Comparison of ENCODE assay signal across 8 cellular contexts in the genomic region with DNA sequence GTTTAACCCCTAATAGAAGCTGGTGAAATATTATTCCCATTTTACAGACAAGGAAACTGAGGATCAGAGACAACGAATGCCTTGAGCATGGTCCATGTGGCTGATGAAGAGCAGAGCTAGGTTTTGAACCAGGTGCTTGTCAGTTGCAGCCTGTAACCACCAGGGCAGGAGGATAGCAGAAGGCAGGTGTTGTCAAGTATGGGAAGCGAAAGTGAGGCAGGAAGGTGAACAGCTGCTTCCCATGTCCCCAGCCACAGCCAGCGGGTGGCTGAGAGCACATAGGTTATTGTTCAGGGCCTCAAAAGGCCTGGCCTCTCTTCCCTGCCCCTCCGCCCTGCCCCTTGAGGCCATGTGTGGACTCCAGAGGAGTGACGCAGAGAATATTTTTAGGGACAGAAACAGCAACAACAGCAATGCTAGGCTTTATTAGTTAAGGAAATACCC. TPM values are rescaled to one million over a fixed set of nuclear protein-coding genes. Genes with fewer than 3 reads are reported as not detected.
DNase-seq lines count a peak whose midpoint lies in the region; ATAC-seq and TF ChIP-seq lines count a peak whose summit lies in the region.

No MANE protein-coding gene starts in this region.

- no peaks in the 10 kb centered on the region for H3K9me3 Mint-ChIP-seq in osteocyte (ENCODE audit: unreplicated experiment)

- ATAC-seq in GM18498 (IDR thresholded peaks at IDR 0.05; ENCODE audit: unreplicated experiment): peak; percentile 92
- peak; percentile 81 for ATAC-seq in GM21576 (IDR thresholded peaks at IDR 0.05; ENCODE audit: unreplicated experiment)
- ATAC-seq in foreskin keratinocyte: peak; percentile 37

- WGBS in lower leg skin, 2 donors: 71 to 78% methylated on average over 5 of the region's 5 CpGs

- H4K20me1 ChIP-seq in KMS-11 (ENCODE audit: insufficient read depth): no peaks in the 10 kb centered on the region

- no peak overlapping the region for H3K4me3 ChIP-seq in KMS-11 (IDR thresholded peaks at IDR 0.05; ENCODE audit: insufficient read depth, low read depth, low read length)
- H3K4me3 ChIP-seq in lower leg skin (ENCODE audit: low read depth, poor library complexity, severe bottlenecking): no peak overlapping the region

- H3K36me3 Mint-ChIP-seq in osteocyte (ENCODE audit: unreplicated experiment): no peaks in the 10 kb centered on the region

- H3K79me2 ChIP-seq in KMS-11 (ENCODE audit: insufficient read depth, low read depth): no peaks in the 10 kb centered on the region

- H3K27me3 ChIP-seq in KMS-11 (ENCODE audit: insufficient read depth, low read depth) (peaks cover 5% of the 10 kb centered on the region; the same call in 1 of the 2 replicates), foreskin keratinocyte (peaks cover 19% of the 10 kb centered on the region)

- H3K9ac ChIP-seq in KMS-11: no peak overlapping the region

- no peak overlapping the region for H3K4me3 Mint-ChIP-seq in osteocyte (ENCODE audit: unreplicated experiment)

- no peak for DNase-seq in foreskin keratinocyte
- DNase-seq in LoVo (ENCODE audit: low spot score): no peak
- DNase-seq in effector CD4-positive, alpha-beta T cell: no peak
- no peak for DNase-seq in lower leg skin (ENCODE audit: low spot score in 2 of 2)
- no peak for DNase-seq in osteocyte (ENCODE audit: extremely low spot score, unreplicated experiment)

- H3K27ac Mint-ChIP-seq in osteocyte (ENCODE audit: unreplicated experiment): no peak overlapping the region

- H3K4me2 ChIP-seq in KMS-11: no peak overlapping the region; the same call in 1 of the 2 replicates

- no peak overlapping the region for H2AFZ ChIP-seq in KMS-11 (ENCODE audit: low read depth)

- TF ChIP-seq CTCF in KMS-11 (conservative IDR thresholded peaks at IDR 0.05; ENCODE audit: low read depth, low read length) (peak; percentile 40), foreskin keratinocyte (conservative IDR thresholded peaks at IDR 0.05) (peak; percentile 5), lower leg skin (IDR thresholded peaks at IDR 0.05) (no peak), osteocyte (IDR thresholded peaks at IDR 0.05) (no peak)

- H3K27me3 Mint-ChIP-seq in osteocyte (ENCODE audit: unreplicated experiment): peaks cover 29% of the 10 kb centered on the region

- H3K4me1 Mint-ChIP-seq in osteocyte (ENCODE audit: unreplicated experiment): no peaks in the 10 kb centered on the region

- intact Hi-C loops in lower leg skin (cut with DNase I; ENCODE audit: low total_unique reads): no loop called here

- no peaks in the 10 kb centered on the region for H3K36me3 ChIP-seq in KMS-11 (ENCODE audit: insufficient read depth)

- TF ChIP-seq POLR2A in lower leg skin (IDR thresholded peaks at IDR 0.05): no peak

- peaks cover 36% of the 10 kb centered on the region for H3K4me1 ChIP-seq in KMS-11 (ENCODE audit: low read depth, poor library complexity, severe bottlenecking)
- H3K4me1 ChIP-seq in foreskin keratinocyte: no peaks in the 10 kb centered on the region

- no peak overlapping the region for H3K27ac ChIP-seq in KMS-11
- H3K27ac ChIP-seq in foreskin keratinocyte: no peak overlapping the region

RNA-seq across cellular contexts. Expression of a gene that starts 39.6 kb away (rescaled TPM):
- total RNA-seq in foreskin keratinocyte: not detected in 2 replicates
- 0.01 TPM in 1 of 2 replicates, not detected in the other for polyA plus RNA-seq in foreskin keratinocyte
- total RNA-seq in lower leg skin: under 1 TPM in 3 of 4 donors, not detected in 1; 0.04 to 0.10 (median 0.05) TPM
- 0.37 and 0.56 TPM in 2 replicates for total RNA-seq in osteocyte

Comparison
In these comparisons a context has a peak if more than half of its experiments do, and no peak if none do; other contexts are left out.
1. ATAC-seq: peak in every context shown above with its lines; median percentile 92 in GM18498; 81 in GM21576; 37 in foreskin keratinocyte.
2. CTCF ChIP-seq: peak in KMS-11 (single experiment) and foreskin keratinocyte (single experiment); none in lower leg skin (0 of 3) and osteocyte (single experiment).